In the genomic region with DNA sequence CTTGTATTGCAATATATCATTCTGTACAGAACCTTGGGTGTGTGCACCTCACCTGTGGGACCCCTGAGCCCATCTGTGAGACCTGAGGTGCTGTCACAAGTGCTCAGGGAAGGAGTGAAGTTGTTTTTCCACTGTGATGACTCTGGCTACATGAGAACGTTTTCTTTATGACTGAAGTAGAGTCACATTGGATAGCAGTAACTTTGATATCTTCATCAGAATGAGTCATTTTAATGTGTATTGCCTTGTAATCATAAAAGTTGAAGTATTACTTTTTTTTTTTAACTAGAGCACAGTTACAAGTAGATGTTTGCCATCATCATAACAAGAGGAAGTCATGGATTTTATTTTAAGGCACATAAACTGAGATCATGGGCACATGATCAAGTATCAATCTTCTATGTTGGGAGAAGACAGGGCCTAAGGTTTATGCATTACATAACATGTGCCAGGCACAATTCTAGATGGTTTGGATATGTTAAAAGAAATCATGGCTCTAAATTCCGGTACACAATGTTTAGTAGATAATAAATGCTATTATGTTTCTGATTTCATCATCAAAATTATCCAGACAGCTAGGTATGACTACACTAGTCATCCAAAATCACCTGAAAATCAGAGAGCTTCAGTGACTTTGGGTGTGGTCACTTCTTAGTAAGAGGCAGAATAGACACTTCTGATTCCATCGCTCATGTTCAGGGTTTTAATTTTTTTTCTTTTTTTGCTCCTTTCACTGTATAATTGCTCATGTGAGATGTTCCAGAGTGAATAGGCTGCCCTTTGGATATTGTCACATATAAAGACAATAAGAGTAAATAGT, we compare ENCODE assay signal across 12 cellular contexts.
A peak's percentile ranks its signal among the peaks of the same experiment; 100 is the strongest.
DNase-seq lines count a peak whose midpoint lies in the region; ATAC-seq and TF ChIP-seq lines count a peak whose summit lies in the region.
"Had no signal": no experiment of that assay in that cellular context is flagged by ENCODE, and none has a peak within 500 bp of the region (broad histone marks: within the 10 kb centered on the region; RNA-seq: fewer than 3 reads in every experiment).

No MANE protein-coding gene starts in this region.

- CTCF ChIA-PET in activated CD4-positive, alpha-beta T cell treated with anti-CD3 and anti-CD28 coated beads for 36 hours (lab: Charles Lee) = interaction anchor here (2.9 kb wide), 1 partner anchor 15 kb away, joined by 25 read pairs; no protein-coding TSS in a partner anchor

- no peaks in the 10 kb centered on the region for H3K9me3 Mint-ChIP-seq in activated CD4-positive, alpha-beta T cell treated with anti-CD3 and anti-CD28 coated beads for 36 hours (ENCODE audit: low read depth)

- no peak for TF ChIP-seq POLR2A in uterus (IDR thresholded peaks at IDR 0.05)

- H3K36me3 Mint-ChIP-seq in activated CD4-positive, alpha-beta T cell treated with anti-CD3 and anti-CD28 coated beads for 36 hours (ENCODE audit: low read depth) = no peaks in the 10 kb centered on the region

- TF ChIP-seq CTCF in epithelial cell of esophagus (IDR thresholded peaks at IDR 0.05; ENCODE audit: insufficient read depth, low read depth, low read length, missing control alignments) (no peak), uterus (IDR thresholded peaks at IDR 0.05) (no peak)

- H3K4me3 Mint-ChIP-seq in activated CD4-positive, alpha-beta T cell treated with anti-CD3 and anti-CD28 coated beads for 36 hours = peak overlapping the region; percentile 10

- ATAC-seq in activated CD4-positive, alpha-beta T cell treated with anti-CD3 and anti-CD28 coated beads for 36 hours = peak; percentile 76
- no peak for ATAC-seq in GM18907 (IDR thresholded peaks at IDR 0.05; ENCODE audit: unreplicated experiment)

- no peaks in the 10 kb centered on the region for H3K27me3 Mint-ChIP-seq in activated CD4-positive, alpha-beta T cell treated with anti-CD3 and anti-CD28 coated beads for 36 hours

- peak overlapping the region in 1 of 2 donors; percentile 5 for H3K27ac ChIP-seq in uterus
- H3K27ac ChIP-seq: SJSA1 had no signal

- no peak overlapping the region for H3K4me3 ChIP-seq in epithelial cell of esophagus (ENCODE audit: low read length)
- H3K4me3 ChIP-seq in uterus = no peak overlapping the region
- H3K4me3 ChIP-seq: SJSA1 had no signal

- intact Hi-C loops in activated CD4-positive, alpha-beta T cell treated with anti-CD3 and anti-CD28 coated beads for 36 hours (cut with DNase I, micrococcal nuclease) = loop anchor here (1.0 to 5.0 kb wide), 15 partner anchors 8 to 785 kb away; a partner anchor contains a TSS
- intact Hi-C loops in uterus (cut with DNase I; ENCODE audit: low total_unique reads) = no loop called here

- H3K4me1 Mint-ChIP-seq in activated CD4-positive, alpha-beta T cell treated with anti-CD3 and anti-CD28 coated beads for 36 hours = peaks cover 69% of the 10 kb centered on the region

- no peaks in the 10 kb centered on the region for H3K9me3 ChIP-seq in uterus
- H3K9me3 ChIP-seq: SJSA1 had no signal

- peak; percentile 60 for DNase-seq in activated CD4-positive, alpha-beta T cell treated with anti-CD3 and anti-CD28 coated beads for 36 hours
- no peak for DNase-seq in activated CD4-positive, alpha-beta T cell treated with anti-CD3 and anti-CD28 coated beads, Interleukin-2, amount 50 U/mL, for 1 hour
- DNase-seq in T-helper 22 cell (ENCODE audit: low read depth) (peak; percentile 33), epithelial cell of esophagus (ENCODE audit: low read depth) (peak; percentile 59), ureter (ENCODE audit: low spot score) (no peak), uterus (no peak)
- peak; percentile 48 for DNase-seq in stimulated activated CD4-positive, alpha-beta T cell treated with anti-CD3 and anti-CD28 coated beads, Interleukin-4, amount 100 ng/mL, for 24 hours
- DNase-seq: aorta, NCI-H187, NCI-H82 had no signal

- H3K36me3 ChIP-seq in uterus = no peaks in the 10 kb centered on the region
- H3K36me3 ChIP-seq: SJSA1 had no signal

- peak overlapping the region; percentile 81 for H3K27ac Mint-ChIP-seq in activated CD4-positive, alpha-beta T cell treated with anti-CD3 and anti-CD28 coated beads for 36 hours

- no peaks in the 10 kb centered on the region for H3K27me3 ChIP-seq in uterus
- H3K27me3 ChIP-seq: SJSA1 had no signal

- POLR2A ChIA-PET in activated CD4-positive, alpha-beta T cell treated with anti-CD3 and anti-CD28 coated beads for 36 hours (lab: Charles Lee) = interaction anchor here (0.6 to 2.5 kb wide), 4 partner anchors 15 to 83 kb away, joined by 5 to 28 read pairs (median 6); a partner anchor contains a TSS

- H3K4me1 ChIP-seq in uterus = no peaks in the 10 kb centered on the region
- H3K4me1 ChIP-seq: SJSA1 had no signal

Comparison
In these comparisons a context has a peak if more than half of its experiments do, and no peak if none do; other contexts are left out.
1. DNase-seq: peak in activated CD4-positive, alpha-beta T cell treated with anti-CD3 and anti-CD28 coated beads for 36 hours (single experiment), T-helper 22 cell (single experiment), epithelial cell of esophagus (single experiment) and stimulated activated CD4-positive, alpha-beta T cell treated with anti-CD3 and anti-CD28 coated beads, Interleukin-4, amount 100 ng/mL, for 24 hours (single experiment); none in activated CD4-positive, alpha-beta T cell treated with anti-CD3 and anti-CD28 coated beads, Interleukin-2, amount 50 U/mL, for 1 hour (single experiment), ureter (single experiment) and uterus (0 of 2).